In the genomic region with DNA sequence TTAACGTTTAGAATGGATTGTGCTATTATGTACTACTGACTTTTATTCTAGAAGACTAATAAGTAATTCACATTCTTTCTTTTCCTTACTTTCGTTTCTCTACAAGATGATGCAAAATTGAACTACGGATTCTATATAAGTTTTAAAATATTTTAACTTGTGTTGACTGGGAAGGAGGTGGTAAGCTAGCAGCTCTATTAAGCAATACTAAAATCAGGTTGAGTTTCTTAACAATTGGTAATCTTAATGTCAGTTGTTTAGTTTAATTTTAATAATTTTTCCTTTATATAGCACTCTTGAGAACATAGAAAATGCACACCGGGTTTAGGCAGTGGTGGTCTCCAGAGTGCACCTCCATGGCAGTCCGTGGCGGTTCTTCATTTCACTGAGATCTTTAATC, we compare ENCODE assay signal across 2 cellular contexts.
TF ChIP-seq lines count a peak whose summit lies in the region.

No MANE protein-coding gene starts in this region.

TF ChIP-seq in SK-N-SH, 30 proteins besides CTCF, POLR2A, EP300 and RAD21 (continued from another document):
- TF ChIP-seq, protein P1, sequence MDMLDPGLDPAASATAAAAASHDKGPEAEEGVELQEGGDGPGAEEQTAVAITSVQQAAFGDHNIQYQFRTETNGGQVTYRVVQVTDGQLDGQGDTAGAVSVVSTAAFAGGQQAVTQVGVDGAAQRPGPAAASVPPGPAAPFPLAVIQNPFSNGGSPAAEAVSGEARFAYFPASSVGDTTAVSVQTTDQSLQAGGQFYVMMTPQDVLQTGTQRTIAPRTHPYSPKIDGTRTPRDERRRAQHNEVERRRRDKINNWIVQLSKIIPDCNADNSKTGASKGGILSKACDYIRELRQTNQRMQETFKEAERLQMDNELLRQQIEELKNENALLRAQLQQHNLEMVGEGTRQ (IDR thresholded peaks at IDR 0.05; ENCODE audit: borderline replicate concordance, low read depth, low read length), result no peak
- TF ChIP-seq GABPA (IDR thresholded peaks at IDR 0.05; ENCODE audit: low read depth) (no peak), RFX5 (IDR thresholded peaks at IDR 0.05; ENCODE audit: low read length) (no peak), RXRA (IDR thresholded peaks at IDR 0.05; ENCODE audit: borderline replicate concordance, low read depth) (no peak), FOXJ3 (CRISPR knock-in tag; IDR thresholded peaks at IDR 0.05) (no peak), CHD2 (IDR thresholded peaks at IDR 0.05; ENCODE audit: low read length, partially characterized antibody) (no peak), NFIC (IDR thresholded peaks at IDR 0.05; ENCODE audit: borderline replicate concordance) (no peak), RCOR1 (IDR thresholded peaks at IDR 0.05; ENCODE audit: low read length) (no peak), TAF1 (IDR thresholded peaks at IDR 0.05; ENCODE audit: borderline replicate concordance, low read depth, low read length) (no peak), NRF1 (IDR thresholded peaks at IDR 0.05; ENCODE audit: low read depth, low read length) (no peak), JUND (IDR thresholded peaks at IDR 0.05) (no peak), ELF1 (IDR thresholded peaks at IDR 0.05) (no peak), YY1 (IDR thresholded peaks at IDR 0.05; ENCODE audit: low read depth) (no peak)
- TF ChIP-seq, protein P2, sequence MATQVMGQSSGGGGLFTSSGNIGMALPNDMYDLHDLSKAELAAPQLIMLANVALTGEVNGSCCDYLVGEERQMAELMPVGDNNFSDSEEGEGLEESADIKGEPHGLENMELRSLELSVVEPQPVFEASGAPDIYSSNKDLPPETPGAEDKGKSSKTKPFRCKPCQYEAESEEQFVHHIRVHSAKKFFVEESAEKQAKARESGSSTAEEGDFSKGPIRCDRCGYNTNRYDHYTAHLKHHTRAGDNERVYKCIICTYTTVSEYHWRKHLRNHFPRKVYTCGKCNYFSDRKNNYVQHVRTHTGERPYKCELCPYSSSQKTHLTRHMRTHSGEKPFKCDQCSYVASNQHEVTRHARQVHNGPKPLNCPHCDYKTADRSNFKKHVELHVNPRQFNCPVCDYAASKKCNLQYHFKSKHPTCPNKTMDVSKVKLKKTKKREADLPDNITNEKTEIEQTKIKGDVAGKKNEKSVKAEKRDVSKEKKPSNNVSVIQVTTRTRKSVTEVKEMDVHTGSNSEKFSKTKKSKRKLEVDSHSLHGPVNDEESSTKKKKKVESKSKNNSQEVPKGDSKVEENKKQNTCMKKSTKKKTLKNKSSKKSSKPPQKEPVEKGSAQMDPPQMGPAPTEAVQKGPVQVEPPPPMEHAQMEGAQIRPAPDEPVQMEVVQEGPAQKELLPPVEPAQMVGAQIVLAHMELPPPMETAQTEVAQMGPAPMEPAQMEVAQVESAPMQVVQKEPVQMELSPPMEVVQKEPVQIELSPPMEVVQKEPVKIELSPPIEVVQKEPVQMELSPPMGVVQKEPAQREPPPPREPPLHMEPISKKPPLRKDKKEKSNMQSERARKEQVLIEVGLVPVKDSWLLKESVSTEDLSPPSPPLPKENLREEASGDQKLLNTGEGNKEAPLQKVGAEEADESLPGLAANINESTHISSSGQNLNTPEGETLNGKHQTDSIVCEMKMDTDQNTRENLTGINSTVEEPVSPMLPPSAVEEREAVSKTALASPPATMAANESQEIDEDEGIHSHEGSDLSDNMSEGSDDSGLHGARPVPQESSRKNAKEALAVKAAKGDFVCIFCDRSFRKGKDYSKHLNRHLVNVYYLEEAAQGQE (IDR thresholded peaks at IDR 0.05; ENCODE audit: low read depth, low read length), result no peak
- TF ChIP-seq, protein P3, sequence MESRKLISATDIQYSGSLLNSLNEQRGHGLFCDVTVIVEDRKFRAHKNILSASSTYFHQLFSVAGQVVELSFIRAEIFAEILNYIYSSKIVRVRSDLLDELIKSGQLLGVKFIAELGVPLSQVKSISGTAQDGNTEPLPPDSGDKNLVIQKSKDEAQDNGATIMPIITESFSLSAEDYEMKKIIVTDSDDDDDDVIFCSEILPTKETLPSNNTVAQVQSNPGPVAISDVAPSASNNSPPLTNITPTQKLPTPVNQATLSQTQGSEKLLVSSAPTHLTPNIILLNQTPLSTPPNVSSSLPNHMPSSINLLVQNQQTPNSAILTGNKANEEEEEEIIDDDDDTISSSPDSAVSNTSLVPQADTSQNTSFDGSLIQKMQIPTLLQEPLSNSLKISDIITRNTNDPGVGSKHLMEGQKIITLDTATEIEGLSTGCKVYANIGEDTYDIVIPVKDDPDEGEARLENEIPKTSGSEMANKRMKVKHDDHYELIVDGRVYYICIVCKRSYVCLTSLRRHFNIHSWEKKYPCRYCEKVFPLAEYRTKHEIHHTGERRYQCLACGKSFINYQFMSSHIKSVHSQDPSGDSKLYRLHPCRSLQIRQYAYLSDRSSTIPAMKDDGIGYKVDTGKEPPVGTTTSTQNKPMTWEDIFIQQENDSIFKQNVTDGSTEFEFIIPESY (IDR thresholded peaks at IDR 0.05; ENCODE audit: borderline replicate concordance, low read depth), result no peak

TF ChIP-seq in SK-N-SH treated with all-trans-retinoic acid at 6 μM for 48 hours, 23 proteins besides CTCF, POLR2A, EP300 and RAD21 (continued from another document):
- TF ChIP-seq CSDC2 (CRISPR knock-in tag; IDR thresholded peaks at IDR 0.05), result no peak
- TF ChIP-seq ZNF8 (CRISPR knock-in tag; IDR thresholded peaks at IDR 0.05), result no peak
- TF ChIP-seq ZFP30 (CRISPR knock-in tag; IDR thresholded peaks at IDR 0.05), result no peak
- TF ChIP-seq ESRRG (CRISPR knock-in tag; IDR thresholded peaks at IDR 0.05), result no peak
TF ChIP-seq in SK-N-SH treated with all-trans-retinoic acid at 6 μM for 48 hours: peak in this region for 0.
